In the genomic region with DNA sequence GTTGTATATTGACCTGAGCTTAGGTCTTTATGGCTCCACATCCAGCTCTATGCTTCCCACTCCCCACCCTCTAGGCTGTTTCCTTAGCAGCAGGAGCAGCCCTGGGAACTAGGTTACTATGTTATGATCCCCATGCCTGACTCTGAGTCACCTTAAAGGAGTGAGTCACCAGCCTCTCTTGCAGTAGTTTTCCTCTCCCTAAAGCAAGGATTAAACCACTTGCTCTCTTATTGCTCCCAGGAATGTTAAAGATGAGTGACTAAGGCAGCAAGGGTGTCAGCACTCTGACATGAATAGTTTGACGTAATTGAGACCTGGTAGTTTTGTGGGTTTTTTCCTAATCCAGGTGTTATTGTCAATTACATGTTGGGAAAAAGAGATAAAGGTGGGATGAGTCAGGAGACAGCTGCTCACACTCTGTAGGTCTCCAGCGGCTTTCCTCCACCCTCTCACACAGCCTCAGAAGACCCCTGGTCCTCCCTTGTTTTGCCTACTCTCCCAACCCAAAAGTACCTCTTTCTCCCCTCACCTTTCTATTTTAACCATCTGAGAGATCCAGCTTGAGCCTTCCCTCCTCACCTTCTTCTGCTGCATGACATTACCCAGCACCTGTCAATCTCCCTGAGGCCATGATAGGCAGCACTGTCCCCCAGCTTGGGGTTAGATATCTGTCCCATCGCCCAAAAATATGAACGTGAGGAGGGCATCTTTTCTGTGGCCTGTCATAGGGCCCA, we compare ENCODE assay signal across 11 cellular contexts.
A peak's percentile ranks its signal among the peaks of the same experiment; 100 is the strongest.
DNase-seq lines count a peak whose midpoint lies in the region; ATAC-seq, FAIRE-seq and TF ChIP-seq lines count a peak whose summit lies in the region.
"Had no signal": no experiment of that assay in that cellular context is flagged by ENCODE, and none has a peak within 500 bp of the region (broad histone marks: within the 10 kb centered on the region; RNA-seq: fewer than 3 reads in every experiment).

No MANE protein-coding gene starts in this region.

- TSS peak; percentile 54 for BruUV-seq in Caco-2 (replicated peaks; lab: Mats Ljungman, UMichigan)

- H3K4me3 Mint-ChIP-seq in Caco-2 (ENCODE audit: unreplicated experiment) = no peak overlapping the region
- H3K4me3 Mint-ChIP-seq: activated naive CD8-positive, alpha-beta T cell; nephron progenitor cell had no signal

- no peak overlapping the region for H3K27ac ChIP-seq in H1 (ENCODE audit: low read depth, low read length)
- H3K27ac ChIP-seq in neuronal stem cell (replicated peaks; ENCODE audit: low read length) = no peak overlapping the region

- H3K9ac ChIP-seq in H1 (replicated peaks in 1 of 4; ENCODE audit: extremely low read depth in 1 of 4, low read depth in 3 of 4, low read length in 3 of 4) = no peak overlapping the region
- no peak overlapping the region for H3K9ac ChIP-seq in neuronal stem cell (ENCODE audit: low read depth, low read length, poor library complexity)

- no peak overlapping the region for H4K5ac ChIP-seq in H1 (ENCODE audit: insufficient read length, low read depth, low read length)

- H3K18ac ChIP-seq in H1 (ENCODE audit: extremely low read depth, low read length) = no peak overlapping the region
- no peak overlapping the region for H3K18ac ChIP-seq in neuronal stem cell (ENCODE audit: low read length)

- no peaks in the 10 kb centered on the region for H3K23me2 ChIP-seq in H1 (ENCODE audit: low read depth, low read length)

- CTCF ChIA-PET in Caco-2 (lab: Charles Lee) (no interaction called here), H1 (lab: Charles Lee; ENCODE audit: partially characterized antibody) (interaction anchor here (0.9 to 1.1 kb wide), 2 partner anchors 52 to 73 kb away, joined by 3 to 4 read pairs; no protein-coding TSS in a partner anchor)

- H3K9me3 ChIP-seq in Caco-2 = no peaks in the 10 kb centered on the region
- H3K9me3 ChIP-seq in MG63 = no peaks in the 10 kb centered on the region; the same call in 1 of the 2 replicates
- H3K9me3 ChIP-seq in H1 (ENCODE audit: insufficient read depth in 2 of 2, low read depth in 1 of 2, low read length in 1 of 2) = peaks cover 3 to 14% of the 10 kb centered on the region in 2 experiments; a peak in 2 of 4 replicates
- H3K9me3 ChIP-seq in neuronal stem cell (replicated peaks in 1 of 2; ENCODE audit: control insufficient read depth in 2 of 2, insufficient read depth in 1 of 2, low read depth in 1 of 2, low read length in 2 of 2) = peaks cover 0 to 1% of the 10 kb centered on the region in 2 donors

- H3K9me3 Mint-ChIP-seq in Caco-2 (ENCODE audit: unreplicated experiment) = peaks cover 22% of the 10 kb centered on the region

- no peak for TF ChIP-seq RAD21 in H1 (IDR thresholded peaks at IDR 0.05 in 1 of 2, conservative IDR thresholded peaks at IDR 0.05 in 1 of 2; ENCODE audit: low read depth in 2 of 2, low read length in 2 of 2)

- H3K27me3 ChIP-seq in Caco-2 (replicated peaks; ENCODE audit: control insufficient read depth, insufficient read depth, low read length) (no peaks in the 10 kb centered on the region), MG63 (no peaks in the 10 kb centered on the region), H1 (replicated peaks in 1 of 4; ENCODE audit: control insufficient read depth in 3 of 4, extremely low read depth in 1 of 4, insufficient read depth in 3 of 4, low read length in 3 of 4) (no peaks in the 10 kb centered on the region), neuronal stem cell (ENCODE audit: control insufficient read depth in 3 of 3, insufficient read depth in 3 of 3, low read depth in 1 of 3, low read length in 3 of 3) (no peaks in the 10 kb centered on the region)

- no peak overlapping the region for H3K4me3 ChIP-seq in Caco-2 (ENCODE audit: low read depth, low read length)
- H3K4me3 ChIP-seq in MG63 = no peak overlapping the region
- no peak overlapping the region for H3K4me3 ChIP-seq in H1 (ENCODE audit: extremely low read depth in 1 of 4, insufficient read depth in 2 of 4, low read depth in 3 of 4, low read length in 4 of 4)
- H3K4me3 ChIP-seq in neuronal stem cell (ENCODE audit: low read length in 2 of 2) = no peak overlapping the region

- 84% methylated on average over 4 of the region's 4 CpGs; no CpG with 5 or more reads in 1 of the 2 experiments for WGBS in H1 (ENCODE audit: extremely low coverage in 1 of 2, insufficient coverage in 1 of 2, insufficient read length in 1 of 2, insufficient replicate concordance in 2 of 2, low coverage in 1 of 2, low lambda C conversion rate in 2 of 2, missing lambda C conversion rate in 1 of 2), 2 experiments
- WGBS in neuronal stem cell (ENCODE audit: extremely low coverage in 2 of 2, insufficient read length in 2 of 2, insufficient replicate concordance in 1 of 2), 2 donors = no CpG with 5 or more reads among the region's 4 CpGs

- 0 out of 2 replicates have a peak overlapping the region, but pooled peaks have one; percentile 9 for H2BK5ac ChIP-seq in H1 (ENCODE audit: low read depth, low read length)
- no peak overlapping the region for H2BK5ac ChIP-seq in neuronal stem cell (ENCODE audit: low read length)

- H2BK12ac ChIP-seq in H1 (ENCODE audit: low read depth, low read length) = peak overlapping the region; percentile 60; the same call in 1 of the 2 replicates
- no peak overlapping the region for H2BK12ac ChIP-seq in neuronal stem cell (ENCODE audit: low read length)

- intact Hi-C loops in Caco-2 (cut with micrococcal nuclease; ENCODE audit: unreplicated experiment) = no loop called here

- POLR2A ChIA-PET in Caco-2 (lab: Charles Lee) (no interaction called here), H1 (lab: Charles Lee; ENCODE audit: partially characterized antibody) (no interaction called here)

- H4K91ac ChIP-seq in H1 (replicated peaks; ENCODE audit: insufficient read length, low read length) = peak overlapping the region; percentile 20
- H4K91ac ChIP-seq in neuronal stem cell (ENCODE audit: low read depth, low read length, poor library complexity) = peak overlapping the region; percentile 15

- TF ChIP-seq POLR2A in H1 (IDR thresholded peaks at IDR 0.05; ENCODE audit: control extremely low read depth in 1 of 2, low read depth in 2 of 2, low read length in 2 of 2) = no peak

- FAIRE-seq in H1 (lab: Jason Lieb, UNC) = no peak

- no peaks in the 10 kb centered on the region for H3K79me2 ChIP-seq in H1 (ENCODE audit: control insufficient read depth in 1 of 2, insufficient read depth in 2 of 2, low read length in 2 of 2)

- TF ChIP-seq EP300 in H1 (IDR thresholded peaks at IDR 0.05; ENCODE audit: borderline replicate concordance in 1 of 2, low read depth in 2 of 2, low read length in 2 of 2) = no peak

- H2BK120ac ChIP-seq in H1 (replicated peaks; ENCODE audit: low read depth, low read length) = no peak overlapping the region
- H2BK120ac ChIP-seq in neuronal stem cell (ENCODE audit: low read depth, low read length) = no peak overlapping the region

- H3K4me1 ChIP-seq in Caco-2 = peaks cover 11% of the 10 kb centered on the region
- peaks cover 2 to 10% (median 8%) of the 10 kb centered on the region in 4 experiments; a peak in 5 of 7 replicates for H3K4me1 ChIP-seq in H1 (replicated peaks in 1 of 4; ENCODE audit: control insufficient read depth in 3 of 4, insufficient read depth in 4 of 4, low read length in 3 of 4)
- H3K4me1 ChIP-seq in neuronal stem cell (ENCODE audit: control insufficient read depth in 2 of 2, insufficient read depth in 1 of 2, low read depth in 1 of 2, low read length in 2 of 2) = no peaks in the 10 kb centered on the region

- no peaks in the 10 kb centered on the region for H3K27me3 Mint-ChIP-seq in Caco-2 (ENCODE audit: insufficient read depth, unreplicated experiment)

- H3K36me3 Mint-ChIP-seq in Caco-2 (ENCODE audit: insufficient read depth, unreplicated experiment) = peaks cover 6% of the 10 kb centered on the region

- H3K79me1 ChIP-seq in H1 (ENCODE audit: low read depth, low read length) (no peaks in the 10 kb centered on the region), neuronal stem cell (ENCODE audit: low read depth, low read length) (no peaks in the 10 kb centered on the region)

- peak overlapping the region; percentile 80 for H3K27ac Mint-ChIP-seq in Caco-2 (ENCODE audit: unreplicated experiment)
- H3K27ac Mint-ChIP-seq: activated naive CD8-positive, alpha-beta T cell; nephron progenitor cell had no signal

- no peaks in the 10 kb centered on the region for H4K20me1 ChIP-seq in H1 (replicated peaks in 1 of 2; ENCODE audit: control insufficient read depth in 1 of 2, insufficient read depth in 2 of 2, low read length in 2 of 2)

- H4K8ac ChIP-seq in H1 (ENCODE audit: extremely low read depth, insufficient read depth, low read length) (no peak overlapping the region), neuronal stem cell (ENCODE audit: low read depth, low read length) (no peak overlapping the region)

- H3K14ac ChIP-seq in H1 (ENCODE audit: insufficient read length) (no peak overlapping the region), neuronal stem cell (ENCODE audit: low read length) (no peak overlapping the region)

- TF ChIP-seq CTCF in Caco-2 (IDR thresholded peaks at IDR 0.05; ENCODE audit: insufficient read depth in 1 of 2, low read depth in 1 of 2, low read length in 1 of 2, severe bottlenecking in 1 of 2, unreplicated experiment in 1 of 2) (no peak), H1 (IDR thresholded peaks at IDR 0.05; ENCODE audit: control extremely low read depth in 1 of 3, insufficient read depth in 1 of 3, low read depth in 1 of 3, low read length in 3 of 3) (no peak)

- no peak overlapping the region for H3K56ac ChIP-seq in H1 (replicated peaks; ENCODE audit: insufficient read length, low read depth, low read length)

- H2AK5ac ChIP-seq in H1 (ENCODE audit: low read depth, low read length) (0 out of 2 replicates have a peak overlapping the region, but pooled peaks have one; percentile 75), neuronal stem cell (ENCODE audit: low read depth, low read length) (no peak overlapping the region)

- H3K23ac ChIP-seq in H1 (ENCODE audit: insufficient read length) = no peak overlapping the region
- no peak overlapping the region for H3K23ac ChIP-seq in neuronal stem cell (ENCODE audit: low read depth, low read length, poor library complexity)

- H3K4ac ChIP-seq in H1 (replicated peaks; ENCODE audit: insufficient read length, low read depth, low read length) (no peak overlapping the region), neuronal stem cell (ENCODE audit: low read length) (no peak overlapping the region)

- H3K4me2 ChIP-seq in H1 (ENCODE audit: insufficient read depth in 1 of 2, low read depth in 2 of 2, low read length in 2 of 2) (0 out of 4 replicates have a peak overlapping the region, but pooled peaks of 1 of the 2 experiments have one; percentile 5), neuronal stem cell (ENCODE audit: insufficient read depth, low read length, poor library complexity, severe bottlenecking) (no peak overlapping the region)

- no peak overlapping the region for H2BK20ac ChIP-seq in H1 (ENCODE audit: low read length)

- no peak overlapping the region for H2AFZ ChIP-seq in H1 (ENCODE audit: low read length)
- no peak overlapping the region for H2AFZ ChIP-seq in neuronal stem cell (ENCODE audit: low read length)

- ATAC-seq in HG02840 (IDR thresholded peaks at IDR 0.05; ENCODE audit: low FRiP score, unreplicated experiment) = no peak
- ATAC-seq in HG03442 (IDR thresholded peaks at IDR 0.05; ENCODE audit: unreplicated experiment) = no peak

- H2BK15ac ChIP-seq in H1 (ENCODE audit: low read length) = no peak overlapping the region
- H2BK15ac ChIP-seq in neuronal stem cell (ENCODE audit: low read length) = no peak overlapping the region

- DNase-seq in Caco-2 = peak; percentile 65 to 72
- DNase-seq in MG63 = peak; percentile 88
- peak in 1 of 2 experiments; percentile 34 for DNase-seq in H1 (ENCODE audit: low read depth in 1 of 2, low spot score in 2 of 2)
- no peak for DNase-seq in neuronal stem cell (ENCODE audit: low spot score)
- DNase-seq in iPS-NIHi11 (ENCODE audit: low spot score) = no peak
- DNase-seq in hippocampal formation (lab: John Stamatoyannopoulos, UW) = no peak
- DNase-seq: NCI-H2081 treated with DMSO at 0.1 percent for 48 hours, nephron progenitor cell had no signal

- H3K36me3 ChIP-seq in Caco-2 (ENCODE audit: control insufficient read depth, insufficient read depth, low read length) = no peaks in the 10 kb centered on the region
- H3K36me3 ChIP-seq in MG63 = no peaks in the 10 kb centered on the region
- H3K36me3 ChIP-seq in H1 (ENCODE audit: control insufficient read depth in 2 of 4, insufficient read depth in 4 of 4, low read length in 3 of 4) = no peaks in the 10 kb centered on the region; a peak in 1 of 8 replicates
- no peaks in the 10 kb centered on the region for H3K36me3 ChIP-seq in neuronal stem cell (replicated peaks in 1 of 2; ENCODE audit: control insufficient read depth in 2 of 2, insufficient read depth in 2 of 2, low read length in 2 of 2)

- H3K4me1 Mint-ChIP-seq in Caco-2 (ENCODE audit: low read depth, unreplicated experiment) = peaks cover 12% of the 10 kb centered on the region

Comparison
In these comparisons a context has a peak if more than half of its experiments do, and no peak if none do; other contexts are left out.
1. DNase-seq: peak in Caco-2 (2 of 2) and MG63 (single experiment); none in neuronal stem cell (single experiment), iPS-NIHi11 (single experiment) and hippocampal formation (0 of 2).